Comparison of ENCODE assay signal across 16 cellular contexts in genomic region chr17:37834168-37834567, GRCh38.
DNase-seq lines count a peak whose midpoint lies in the region; ATAC-seq, FAIRE-seq and TF ChIP-seq lines count a peak whose summit lies in the region.
"Had no signal": no experiment of that assay in that cellular context is flagged by ENCODE, and none has a peak within 500 bp of the region (broad histone marks: within the 10 kb centered on the region; RNA-seq: fewer than 3 reads in every experiment).

No MANE protein-coding gene starts in this region.

- TF ChIP-seq POLR2A in HepG2 (IDR thresholded peaks at IDR 0.05; ENCODE audit: insufficient read depth in 1 of 2, low read depth in 2 of 2, low read length in 2 of 2) (no peak), right lobe of liver (IDR thresholded peaks at IDR 0.05) (no peak)

- CTCF ChIA-PET in HepG2 (lab: Yijun Ruan, JAX; ENCODE audit: low intra/inter-chr PET ratio, low total read pairs), result no interaction called here

- no peak for TF ChIP-seq EP300 in HepG2 (IDR thresholded peaks at IDR 0.05; ENCODE audit: low read depth in 2 of 2, low read length in 2 of 2)
- TF ChIP-seq EP300 in HepG2 (CRISPR knock-in tag; IDR thresholded peaks at IDR 0.05; ENCODE audit: borderline replicate concordance), result no peak

- H3K79me2 ChIP-seq in HepG2 (ENCODE audit: insufficient read depth, low read length), result no peaks in the 10 kb centered on the region

- no TSS peak for BruUV-seq in HepG2 (replicated peaks; lab: Mats Ljungman, UMichigan)

- ATAC-seq in HepG2 (no peak), right lobe of liver (no peak), HG03354 (IDR thresholded peaks at IDR 0.05; ENCODE audit: poor library complexity, severe bottlenecking, unreplicated experiment) (no peak)
- ATAC-seq: A549; CD8-positive, alpha-beta T cell had no signal

- H3K4me3 ChIP-seq in HepG2 (replicated peaks in 1 of 3; ENCODE audit: insufficient read depth in 1 of 3, low read depth in 2 of 3, low read length in 3 of 3), result no peak overlapping the region
- no peak overlapping the region for H3K4me3 ChIP-seq in right lobe of liver
- no peak overlapping the region for H3K4me3 ChIP-seq in endodermal cell (ENCODE audit: low read length)
- H3K4me3 ChIP-seq: A549 had no signal

- TF ChIP-seq RAD21 in HepG2 (CRISPR knock-in tag; IDR thresholded peaks at IDR 0.05), result no peak

- 94% methylated on average over 2 of the region's 2 CpGs for WGBS in HepG2 (ENCODE audit: low lambda C conversion rate)
- WGBS in right lobe of liver (ENCODE audit: insufficient coverage, low coverage, low lambda C conversion rate, missing lambda C conversion rate), result 100% methylated on average over 2 of the region's 2 CpGs
- WGBS in endodermal cell (ENCODE audit: insufficient coverage in 1 of 2, insufficient read length in 1 of 2), 2 experiments, result 92 to 100% methylated on average over 2 of the region's 2 CpGs

- H3K27me3 Mint-ChIP-seq in activated T-helper 1 cell treated with anti-CD3 and anti-CD28 coated beads, Interleukin-12 subunit alpha, Interleukin-12 subunit beta, Interleukin-2, Interleukin-4 antibody, amounts not matched to agents 30 ng/mL and 10 ng/mL and 1 ng/mL, durations not matched to agents 14 hours and 24 hours and 36 hours (ENCODE audit: insufficient read depth), result peaks cover 10% of the 10 kb centered on the region
- no peaks in the 10 kb centered on the region for H3K27me3 Mint-ChIP-seq in endodermal cell (ENCODE audit: insufficient read depth)

- no peak for FAIRE-seq in HepG2 (lab: Jason Lieb, UNC)
- FAIRE-seq: A549 had no signal

- H3K36me3 ChIP-seq in HepG2 (replicated peaks in 1 of 2; ENCODE audit: control insufficient read depth in 1 of 2, insufficient read depth in 2 of 2, low read length in 2 of 2), result no peaks in the 10 kb centered on the region
- no peaks in the 10 kb centered on the region for H3K36me3 ChIP-seq in right lobe of liver
- H3K36me3 ChIP-seq in endodermal cell (ENCODE audit: control insufficient read depth, insufficient read depth, low read length), result no peaks in the 10 kb centered on the region

- H3K9ac ChIP-seq in HepG2 (ENCODE audit: insufficient read depth, low read depth, low read length) (no peak overlapping the region), endodermal cell (ENCODE audit: extremely low read depth, low read length, poor library complexity, severe bottlenecking) (no peak overlapping the region)

- intact Hi-C loops in HepG2 (cut with micrococcal nuclease; ENCODE audit: unreplicated experiment) (loop anchor here (5.0 kb wide), 1 partner anchor 122 kb away; no protein-coding TSS in a partner anchor), right lobe of liver (cut with DNase I) (no loop called here)
- intact Hi-C loops in activated T-helper 1 cell treated with anti-CD3 and anti-CD28 coated beads, Interleukin-12 subunit alpha, Interleukin-12 subunit beta, Interleukin-2, Interleukin-4 antibody, amounts not matched to agents 30 ng/mL and 10 ng/mL and 1 ng/mL, durations not matched to agents 14 hours and 24 hours and 36 hours (cut with micrococcal nuclease), result no loop called here

- H3K27ac ChIP-seq in HepG2 (ENCODE audit: extremely low read length, insufficient read depth, low read length) (no peak overlapping the region), right lobe of liver (no peak overlapping the region), endodermal cell (ENCODE audit: low read depth, low read length) (no peak overlapping the region)
- H3K27ac ChIP-seq: A549 had no signal

- POLR2A ChIA-PET in HepG2 (lab: Yijun Ruan, JAX), result no interaction called here

- H3K27ac Mint-ChIP-seq in activated T-helper 1 cell treated with anti-CD3 and anti-CD28 coated beads, Interleukin-12 subunit alpha, Interleukin-12 subunit beta, Interleukin-2, Interleukin-4 antibody, amounts not matched to agents 30 ng/mL and 10 ng/mL and 1 ng/mL, durations not matched to agents 14 hours and 24 hours and 36 hours, result peak overlapping the region; percentile 4
- H3K27ac Mint-ChIP-seq in endodermal cell, result no peak overlapping the region
- H3K27ac Mint-ChIP-seq: CD8-positive, alpha-beta T cell; IgD-negative memory B cell had no signal

- no peaks in the 10 kb centered on the region for H3K36me3 Mint-ChIP-seq in activated T-helper 1 cell treated with anti-CD3 and anti-CD28 coated beads, Interleukin-12 subunit alpha, Interleukin-12 subunit beta, Interleukin-2, Interleukin-4 antibody, amounts not matched to agents 30 ng/mL and 10 ng/mL and 1 ng/mL, durations not matched to agents 14 hours and 24 hours and 36 hours (ENCODE audit: low read depth)
- no peaks in the 10 kb centered on the region for H3K36me3 Mint-ChIP-seq in endodermal cell (ENCODE audit: low read depth)
- H3K36me3 Mint-ChIP-seq: CD14-positive monocyte; CD8-positive, alpha-beta T cell; IgD-negative memory B cell had no signal

- H3K4me1 ChIP-seq in HepG2 (ENCODE audit: insufficient read depth, low read length), result peaks cover 44% of the 10 kb centered on the region
- peaks cover 0 to 3% (median 0%) of the 10 kb centered on the region in 4 donors for H3K4me1 ChIP-seq in right lobe of liver
- H3K4me1 ChIP-seq in endodermal cell (ENCODE audit: control insufficient read depth, insufficient read depth, low read length), result peaks cover 10% of the 10 kb centered on the region

- H3K9me3 ChIP-seq in HepG2 (ENCODE audit: low read length) (no peaks in the 10 kb centered on the region), right lobe of liver (no peaks in the 10 kb centered on the region), endodermal cell (ENCODE audit: control insufficient read depth, low read length) (no peaks in the 10 kb centered on the region)
- H3K9me3 ChIP-seq: A549 had no signal

- H3K4me3 Mint-ChIP-seq in activated T-helper 1 cell treated with anti-CD3 and anti-CD28 coated beads, Interleukin-12 subunit alpha, Interleukin-12 subunit beta, Interleukin-2, Interleukin-4 antibody, amounts not matched to agents 30 ng/mL and 10 ng/mL and 1 ng/mL, durations not matched to agents 14 hours and 24 hours and 36 hours, result no peak overlapping the region
- H3K4me3 Mint-ChIP-seq in endodermal cell, result no peak overlapping the region
- H3K4me3 Mint-ChIP-seq: CD14-positive monocyte; CD8-positive, alpha-beta T cell had no signal

- no peaks in the 10 kb centered on the region for H3K27me3 ChIP-seq in HepG2 (ENCODE audit: control insufficient read depth in 1 of 2, insufficient read depth in 2 of 2, low read length in 2 of 2)
- H3K27me3 ChIP-seq in right lobe of liver, result no peaks in the 10 kb centered on the region
- H3K27me3 ChIP-seq in endodermal cell (ENCODE audit: control insufficient read depth, insufficient read depth, low read length, poor library complexity, severe bottlenecking), result no peaks in the 10 kb centered on the region

- in situ Hi-C loops in HepG2 (cut with HindIII; ENCODE audit: extremely low pct_ligation_motif_present, low pct_unique_long_range_greater_than_20kb) (no loop called here), G401 (cut with HindIII; ENCODE audit: low sequenced_read_pairs) (no loop called here)

- no peak overlapping the region for H3K4me2 ChIP-seq in HepG2 (ENCODE audit: low read depth, low read length)
- H3K4me2 ChIP-seq: A549 had no signal

- peaks cover 44% of the 10 kb centered on the region for H3K4me1 Mint-ChIP-seq in activated T-helper 1 cell treated with anti-CD3 and anti-CD28 coated beads, Interleukin-12 subunit alpha, Interleukin-12 subunit beta, Interleukin-2, Interleukin-4 antibody, amounts not matched to agents 30 ng/mL and 10 ng/mL and 1 ng/mL, durations not matched to agents 14 hours and 24 hours and 36 hours (ENCODE audit: low read depth)
- H3K4me1 Mint-ChIP-seq in endodermal cell, result peaks cover 18% of the 10 kb centered on the region

- no peaks in the 10 kb centered on the region for H3K9me3 Mint-ChIP-seq in activated T-helper 1 cell treated with anti-CD3 and anti-CD28 coated beads, Interleukin-12 subunit alpha, Interleukin-12 subunit beta, Interleukin-2, Interleukin-4 antibody, amounts not matched to agents 30 ng/mL and 10 ng/mL and 1 ng/mL, durations not matched to agents 14 hours and 24 hours and 36 hours
- no peaks in the 10 kb centered on the region for H3K9me3 Mint-ChIP-seq in endodermal cell
- H3K9me3 Mint-ChIP-seq: CD8-positive, alpha-beta T cell had no signal

- no peak for DNase-seq in HepG2 (ENCODE audit: low spot score)
- no peak for DNase-seq in right lobe of liver
- no peak for DNase-seq in activated T-helper 1 cell treated with anti-CD3 and anti-CD28 coated beads, Interleukin-12 subunit alpha, Interleukin-12 subunit beta, Interleukin-2, Interleukin-4 antibody, amounts not matched to agents 30 ng/mL and 10 ng/mL and 1 ng/mL, durations not matched to agents 14 hours and 24 hours and 36 hours (ENCODE audit: low spot score)
- DNase-seq in endodermal cell, result peak; percentile 35
- DNase-seq in stimulated activated CD8-positive, alpha-beta memory T cell treated with anti-CD3 and anti-CD28 coated beads, Interleukin-4, amount 100 ng/mL, for 48 hours, result peak; percentile 9
- no peak for DNase-seq in G401 (ENCODE audit: low spot score)
- no peak for DNase-seq in inferior parietal cortex (ENCODE audit: extremely low spot score)
- DNase-seq: CD8-positive, alpha-beta T cell; COR-L47; DND-41; GF-D8; HCEC 1CT had no signal

- no peaks in the 10 kb centered on the region for H4K20me1 ChIP-seq in HepG2 (ENCODE audit: insufficient read depth, low read length)

- H2AFZ ChIP-seq in HepG2 (ENCODE audit: low read length), result no peak overlapping the region

- TF ChIP-seq CTCF in HepG2 (CRISPR knock-in tag; IDR thresholded peaks at IDR 0.05) (no peak), right lobe of liver (IDR thresholded peaks at IDR 0.05) (no peak), endodermal cell (conservative IDR thresholded peaks at IDR 0.05) (no peak)

TF ChIP-seq in HepG2, 621 proteins besides CTCF, POLR2A, EP300 and RAD21 (continues in another document):
- TF ChIP-seq RAD51 (IDR thresholded peaks at IDR 0.05; ENCODE audit: borderline replicate concordance) (0 out of 2 replicates have a peak, but pooled peaks have one; percentile 21), ZBTB33 (CRISPR knock-in tag; IDR thresholded peaks at IDR 0.05) (no peak)

Comparison
In these comparisons a context has a peak if more than half of its experiments do, and no peak if none do; other contexts are left out.
1. DNase-seq: peak in endodermal cell (single experiment) and stimulated activated CD8-positive, alpha-beta memory T cell treated with anti-CD3 and anti-CD28 coated beads, Interleukin-4, amount 100 ng/mL, for 48 hours (single experiment); none in HepG2 (single experiment), right lobe of liver (0 of 3), activated T-helper 1 cell treated with anti-CD3 and anti-CD28 coated beads, Interleukin-12 subunit alpha, Interleukin-12 subunit beta, Interleukin-2, Interleukin-4 antibody, amounts not matched to agents 30 ng/mL and 10 ng/mL and 1 ng/mL, durations not matched to agents 14 hours and 24 hours and 36 hours (single experiment), G401 (single experiment) and inferior parietal cortex (single experiment).